In genomic region chr1:7479544-7479943, GRCh38 we compare ENCODE assay signal across 9 cellular contexts.
"Had no signal": no experiment of that assay in that cellular context is flagged by ENCODE, and none has a peak within 500 bp of the region (broad histone marks: within the 10 kb centered on the region; RNA-seq: fewer than 3 reads in every experiment).

No MANE protein-coding gene starts in this region.

- H3K4me3 ChIP-seq: gastroesophageal sphincter, hepatocyte, skin epidermis had no signal

- H3K36me3 ChIP-seq: gastroesophageal sphincter, neutrophil had no signal

- FAIRE-seq: kidney had no signal

- ATAC-seq: effector memory CD8-positive, alpha-beta T cell; WTC11 had no signal

- DNase-seq: activated naive CD4-positive, alpha-beta T cell treated with anti-CD3 and anti-CD28 coated beads for 36 hours; effector memory CD8-positive, alpha-beta T cell had no signal

- H3K4me2 ChIP-seq: hepatocyte had no signal

- H2AFZ ChIP-seq: hepatocyte had no signal

- H3K79me2 ChIP-seq: hepatocyte had no signal

- H3K27ac ChIP-seq: epithelial cell of prostate, hepatocyte, neutrophil, skin epidermis had no signal

- H3K9me3 ChIP-seq: gastroesophageal sphincter, neutrophil had no signal

- H3K27me3 ChIP-seq: gastroesophageal sphincter, neutrophil had no signal
